In genomic region chr9:34379334-34380033, GRCh38 we compare ENCODE assay signal across 8 cellular contexts. TPM values are rescaled to one million over a fixed set of nuclear protein-coding genes. Genes with fewer than 3 reads are reported as not detected.
DNase-seq lines count a peak whose midpoint lies in the region; ATAC-seq and TF ChIP-seq lines count a peak whose summit lies in the region.

No MANE protein-coding gene starts in this region.

- no peaks in the 10 kb centered on the region for H3K36me3 Mint-ChIP-seq in WTC11

- intact Hi-C loops in spleen (cut with DNase I; ENCODE audit: low total_unique reads), result loop anchor here (5.0 to 10.0 kb wide), 2 partner anchors 47 to 125 kb away; no protein-coding TSS in a partner anchor

- CTCF ChIA-PET in WTC11 (lab: Charles Lee), result interaction anchor here (0.5 to 7.9 kb wide), 43 partner anchors 9 to 285 kb away, joined by 3 to 168 read pairs (median 4); partner anchors contain the start of genes DNAI1, FAM219A and UBAP1

- H3K4me3 Mint-ChIP-seq in WTC11, result peak overlapping the region; percentile 86

- ATAC-seq in WTC11, result peak; percentile 26
- ATAC-seq in GM21528 (IDR thresholded peaks at IDR 0.05; ENCODE audit: low FRiP score, unreplicated experiment), result no peak

- peaks cover 28% of the 10 kb centered on the region for H3K4me1 Mint-ChIP-seq in WTC11

- WGBS in spleen, 5 donors, result 2 to 7% (median 4%) methylated on average over 30 to 35 of the region's 35 CpGs

- H3K27me3 Mint-ChIP-seq in WTC11 (ENCODE audit: low read depth), result peaks cover 58% of the 10 kb centered on the region

- TF ChIP-seq CTCF in HFF-Myc (IDR thresholded peaks at IDR 0.05; ENCODE audit: low read depth, low read length, missing control alignments) (peak; percentile 98), WTC11 (IDR thresholded peaks at IDR 0.05) (peak; percentile 97), spleen (IDR thresholded peaks at IDR 0.05 in 8 of 11, conservative IDR thresholded peaks at IDR 0.05 in 3 of 11) (peak; percentile 94 to 98 (median 97))

- peaks cover 29 to 61% (median 48%) of the 10 kb centered on the region in 6 donors for H3K4me1 ChIP-seq in spleen

- POLR2A ChIA-PET in WTC11 (lab: Charles Lee), result interaction anchor here (0.5 to 1.6 kb wide), 4 partner anchors 45 to 200 kb away, joined by 3 to 8 read pairs (median 4); no protein-coding TSS in a partner anchor

- no peaks in the 10 kb centered on the region for H3K9me3 ChIP-seq in spleen

- peak overlapping the region; percentile 59 for H3K27ac ChIP-seq in caudate nucleus (ENCODE audit: low read depth, low read length)
- H3K27ac ChIP-seq in spleen, result peak overlapping the region in 3 of 8 donors; percentile 48 to 63 (median 61)

- DNase-seq in COR-L47 (lab: John Stamatoyannopoulos, UW), result peak; percentile 38
- peak; percentile 66 for DNase-seq in HFF-Myc (ENCODE audit: extremely low read depth, low read depth)
- peak; percentile 61 for DNase-seq in NCI-H2196 treated with DMSO at 0.1 percent for 48 hours (lab: John Stamatoyannopoulos, UW; ENCODE audit: unreplicated experiment)
- peak; percentile 98 for DNase-seq in WTC11 (ENCODE audit: low spot score)
- DNase-seq in caudate nucleus (lab: John Stamatoyannopoulos, UW), result peak in 60 of 61 donors; percentile 13 to 92 (median 76)
- DNase-seq in islet precursor cell, result peak; percentile 95
- DNase-seq in spleen, result peak; percentile 96

- H3K9me3 Mint-ChIP-seq in WTC11, result no peaks in the 10 kb centered on the region

- H3K27me3 ChIP-seq in spleen (replicated peaks in 1 of 7), result peaks cover 0 to 18% (median 0%) of the 10 kb centered on the region in 7 donors

- H3K4me3 ChIP-seq in HFF-Myc (replicated peaks; ENCODE audit: low read depth, low read length) (peak overlapping the region; percentile 28), spleen (peak overlapping the region in 7 of 8 donors; percentile 22 to 79 (median 54))

- TF ChIP-seq POLR2A in spleen (IDR thresholded peaks at IDR 0.05), result no peak

- H3K27ac Mint-ChIP-seq in WTC11, result no peak overlapping the region

- H3K36me3 ChIP-seq in spleen, result no peaks in the 10 kb centered on the region

TF ChIP-seq in WTC11, 78 proteins besides CTCF, POLR2A, EP300 and RAD21:
- TF ChIP-seq MYBL2 (CRISPR knock-in tag; IDR thresholded peaks at IDR 0.05) (0 out of 2 replicates have a peak, but pooled peaks have one; percentile 39), FOXK1 (CRISPR knock-in tag; IDR thresholded peaks at IDR 0.05) (no peak), ZBTB43 (CRISPR knock-in tag; IDR thresholded peaks at IDR 0.05) (peak; percentile 92), SP1 (CRISPR knock-in tag; conservative IDR thresholded peaks at IDR 0.05) (0 out of 2 replicates have a peak, but pooled peaks have one; percentile 24), NR3C1 (CRISPR knock-in tag; conservative IDR thresholded peaks at IDR 0.05; ENCODE audit: low read depth) (no peak), ZNF423 (CRISPR knock-in tag; IDR thresholded peaks at IDR 0.05) (no peak), PREB (CRISPR knock-in tag; IDR thresholded peaks at IDR 0.05; ENCODE audit: borderline replicate concordance) (no peak)

RNA-seq across cellular contexts. Expression of gene MYORG, which starts 2.8 kb away (rescaled TPM):
- 9.3 to 18.9 TPM (median 9.7 TPM) in 3 replicates for total RNA-seq in WTC11 (2021)
- total RNA-seq in spleen, result 1 to 10 TPM in 6 of 7 donors, under 1 TPM in 1; 0.97 to 2.2 (median 1.5) TPM
- polyA plus RNA-seq in spleen, result under 1 TPM; 0.22 to 0.48 (median 0.47) TPM

RNA-seq across cellular contexts. Expression of gene NUDT2, which starts 50.1 kb away (rescaled TPM):
- total RNA-seq in WTC11 (2021) (17.3 to 18.3 TPM (median 17.8 TPM) in 3 replicates), spleen (10 to 100 TPM; 10.4 to 18.0 (median 14.6) TPM)
- polyA plus RNA-seq in spleen, result 10 to 100 TPM; 21.0 to 32.1 (median 28.0) TPM

RNA-seq across cellular contexts. Expression of gene KIF24, which starts 50.4 kb away (rescaled TPM):
- 3.8 to 4.5 TPM (median 4.3 TPM) in 3 replicates for total RNA-seq in WTC11 (2021)
- 1 to 10 TPM in 3 of 7 donors, under 1 TPM in 4; 0.52 to 1.8 (median 0.83) TPM for total RNA-seq in spleen
- under 1 TPM; 0.15 to 0.33 (median 0.32) TPM for polyA plus RNA-seq in spleen

Comparison
In these comparisons a context has a peak if more than half of its experiments do, and no peak if none do; other contexts are left out.
1. DNase-seq: peak in every context shown above with its lines; median percentile 98 in WTC11; 96 in spleen; 95 in islet precursor cell; 76 in caudate nucleus; 66 in HFF-Myc; 61 in NCI-H2196 treated with DMSO at 0.1 percent for 48 hours; 38 in COR-L47.